29 cellular contexts compared by ENCODE assay signal in the genomic region with DNA sequence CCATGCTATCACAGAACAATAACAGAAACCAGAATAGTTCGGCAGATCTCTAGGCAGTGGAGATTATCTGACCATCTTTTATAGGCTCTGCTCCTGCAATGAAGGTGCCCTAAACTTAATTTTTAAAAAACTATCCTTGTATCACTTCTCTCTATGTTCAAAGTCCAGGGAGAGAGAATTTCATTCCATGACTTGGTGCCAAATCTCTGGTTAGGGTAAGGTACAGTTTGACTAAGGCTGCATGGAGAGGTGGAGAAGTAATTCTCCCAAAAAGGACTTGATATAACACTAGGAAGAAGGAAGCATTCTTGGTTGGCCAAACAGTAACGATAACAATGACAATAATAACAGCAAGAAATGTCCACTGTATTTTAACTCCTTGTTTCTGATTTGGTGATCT.
"Had no signal": no experiment of that assay in that cellular context is flagged by ENCODE, and none has a peak within 500 bp of the region (broad histone marks: within the 10 kb centered on the region; RNA-seq: fewer than 3 reads in every experiment).

No MANE protein-coding gene starts in this region.

- H3K27ac ChIP-seq: neural progenitor cell, ovary, parathyroid adenoma, psoas muscle, skin epidermis, spleen, suprapubic skin, testis, tibial artery, transverse colon, upper lobe of right lung, uterus had no signal

- H3K36me3 Mint-ChIP-seq: natural killer cell; neural progenitor cell; stimulated activated memory B cell treated with anti-CD40 and anti-IgM and Interleukin-4, amounts not matched to agents 10 μg/mL and 1 μg/mL and 100 μg/mL, for 72 hours; type B pancreatic cell had no signal

- ATAC-seq: natural killer cell; psoas muscle; right cardiac atrium; sciatic nerve; stimulated activated memory B cell treated with anti-CD40 and anti-IgM and Interleukin-4, amounts not matched to agents 10 μg/mL and 1 μg/mL and 100 μg/mL, for 72 hours; stimulated activated naive CD8-positive, alpha-beta T cell treated with anti-CD3 and anti-CD28 coated beads, Interleukin-15, amount 100 ng/mL, for 72 hours; stimulated activated naive CD8-positive, alpha-beta T cell treated with anti-CD3 and anti-CD28 coated beads, Interleukin-15, Interleukin-2, amounts not matched to agents 100 U/mL and 50 U/mL, for 24 hours; upper lobe of right lung had no signal

- DNase-seq: natural killer cell; occipital lobe; ovary; posterior cingulate gyrus; psoas muscle; right cardiac atrium; spleen; stimulated activated CD4-positive, alpha-beta T cell treated with anti-CD3 and anti-CD28 coated beads, Interleukin-12 subunit alpha, Interleukin-12 subunit beta, amount 100 ng/mL, for 4 hours; stimulated activated CD4-positive, alpha-beta T cell treated with anti-CD3 and anti-CD28 coated beads, Interleukin-1b, Interleukin-23, amount 100 ng/mL, for 48 hours; stimulated activated CD4-positive, alpha-beta T cell treated with anti-CD3 and anti-CD28 coated beads, Interleukin-4, amount 100 ng/mL, for 1 hour; stimulated activated CD4-positive, alpha-beta T cell treated with anti-CD3 and anti-CD28 coated beads, Interleukin-4, amount 100 ng/mL, for 4 hours; stimulated activated CD8-positive, alpha-beta memory T cell treated with anti-CD3 and anti-CD28 coated beads, Interleukin-4, amount 100 ng/mL, for 48 hours; stimulated activated naive CD4-positive, alpha-beta T cell; stimulated activated naive CD8-positive, alpha-beta T cell treated with anti-CD3 and anti-CD28 coated beads, Interleukin-15, amount 100 ng/mL, for 72 hours; stimulated activated naive CD8-positive, alpha-beta T cell treated with anti-CD3 and anti-CD28 coated beads, Interleukin-15, Interleukin-2, amounts not matched to agents 100 U/mL and 50 U/mL, for 24 hours; substantia nigra; testis; tibial artery; transverse colon; upper lobe of right lung; uterus had no signal

- H3K9me3 Mint-ChIP-seq: natural killer cell; neural progenitor cell; stimulated activated memory B cell treated with anti-CD40 and anti-IgM and Interleukin-4, amounts not matched to agents 10 μg/mL and 1 μg/mL and 100 μg/mL, for 72 hours; stimulated activated naive CD8-positive, alpha-beta T cell treated with anti-CD3 and anti-CD28 coated beads, Interleukin-15, amount 100 ng/mL, for 72 hours; type B pancreatic cell had no signal

- H3K4me3 Mint-ChIP-seq: natural killer cell; nephron; neural progenitor cell; stimulated activated memory B cell treated with anti-CD40 and anti-IgM and Interleukin-4, amounts not matched to agents 10 μg/mL and 1 μg/mL and 100 μg/mL, for 72 hours; stimulated activated naive CD8-positive, alpha-beta T cell treated with anti-CD3 and anti-CD28 coated beads, Interleukin-15, amount 100 ng/mL, for 72 hours; type B pancreatic cell had no signal

- H3K4me1 Mint-ChIP-seq: natural killer cell; stimulated activated memory B cell treated with anti-CD40 and anti-IgM and Interleukin-4, amounts not matched to agents 10 μg/mL and 1 μg/mL and 100 μg/mL, for 72 hours had no signal

- H3K27me3 Mint-ChIP-seq: stimulated activated memory B cell treated with anti-CD40 and anti-IgM and Interleukin-4, amounts not matched to agents 10 μg/mL and 1 μg/mL and 100 μg/mL, for 72 hours; stimulated activated naive CD8-positive, alpha-beta T cell treated with anti-CD3 and anti-CD28 coated beads, Interleukin-15, amount 100 ng/mL, for 72 hours; type B pancreatic cell had no signal
